ENCODE assay signal across 27 cellular contexts in the genomic region with DNA sequence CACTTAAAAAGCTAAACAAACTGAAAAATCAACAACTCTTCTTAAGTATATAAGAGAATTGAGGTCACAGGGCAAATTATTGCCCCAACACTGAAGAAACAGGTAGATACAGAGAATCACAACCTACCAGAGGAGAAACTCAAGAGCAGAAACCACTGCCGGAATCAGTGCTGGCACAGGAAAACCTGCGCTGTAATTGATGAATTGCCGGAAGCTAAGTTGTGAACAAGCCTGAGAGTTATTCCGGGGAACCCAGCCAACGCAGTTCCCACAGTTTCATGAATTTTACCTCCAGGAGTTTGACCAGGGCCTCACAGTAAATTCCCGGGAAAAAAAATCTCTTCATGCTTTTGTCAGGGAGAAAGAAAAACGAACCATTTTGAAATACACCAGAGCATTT.
DNase-seq lines count a peak whose midpoint lies in the region; ATAC-seq, FAIRE-seq and TF ChIP-seq lines count a peak whose summit lies in the region.
"Had no signal": no experiment of that assay in that cellular context is flagged by ENCODE, and none has a peak within 500 bp of the region (broad histone marks: within the 10 kb centered on the region; RNA-seq: fewer than 3 reads in every experiment).

No MANE protein-coding gene starts in this region.

- TF ChIP-seq CTCF in H9 (conservative IDR thresholded peaks at IDR 0.05) (no peak), astrocyte (IDR thresholded peaks at IDR 0.05; ENCODE audit: insufficient read depth, low read depth, low read length) (no peak), esophagus muscularis mucosa (IDR thresholded peaks at IDR 0.05) (no peak), progenitor cell of endocrine pancreas (IDR thresholded peaks at IDR 0.05; ENCODE audit: unreplicated experiment) (no peak), sigmoid colon (IDR thresholded peaks at IDR 0.05) (no peak), GM13977 (IDR thresholded peaks at IDR 0.05; ENCODE audit: extremely low read depth, insufficient read depth, missing control alignments) (no peak)

- H3K4me3 ChIP-seq in astrocyte (ENCODE audit: insufficient read depth, low read depth, low read length) (no peak overlapping the region), esophagus muscularis mucosa (no peak overlapping the region), sigmoid colon (no peak overlapping the region)
- H3K4me3 ChIP-seq: dorsolateral prefrontal cortex, GM12878, heart right ventricle, lung, suprapubic skin had no signal

- in situ Hi-C loops in GM13977 (cut with MboI; ENCODE audit: low pct_unique_long_range_greater_than_20kb, low sequenced_read_pairs, unreplicated experiment) = no loop called here

- no peak overlapping the region for H2AK5ac ChIP-seq in H9 (ENCODE audit: insufficient read length, low read length)

- H3K9ac ChIP-seq in H9 (ENCODE audit: extremely low read depth, insufficient read length, low read length) (no peak overlapping the region), astrocyte (ENCODE audit: low read length) (no peak overlapping the region)

- H3K4me2 ChIP-seq in H9 (ENCODE audit: insufficient read depth, insufficient read length, low read length) (no peak overlapping the region), astrocyte (ENCODE audit: low read length) (peak overlapping the region; percentile 34)

- H3K27ac Mint-ChIP-seq in H9 (peak overlapping the region in 1 of 3 experiments; percentile 7; a peak in 1 of 7 replicates), astrocyte (ENCODE audit: unreplicated experiment) (no peak overlapping the region), progenitor cell of endocrine pancreas (peak overlapping the region; percentile 6)
- H3K27ac Mint-ChIP-seq: activated CD4-positive, alpha-beta memory T cell treated with anti-CD3 and anti-CD28 coated beads for 36 hours; activated naive CD4-positive, alpha-beta T cell treated with anti-CD3 and anti-CD28 coated beads, Interleukin-2, amount 50 U/mL, for 24 hours; activated T-helper 2 cell treated with anti-CD3 and anti-CD28 coated beads, Interferon-gamma antibody, Interleukin-2, Interleukin-4, amounts not matched to agents 10 μg/mL and 5 μg/mL and 100 μg/mL, durations not matched to agents 14 hours and 24 hours and 36 hours; CD4-positive, CD25-positive, alpha-beta regulatory T cell; stimulated activated naive B cell treated with anti-CD40 and anti-IgM and Interleukin-4, amounts not matched to agents 10 μg/mL and 1 μg/mL and 100 μg/mL, for 72 hours had no signal

- H3K79me2 ChIP-seq in H9 (ENCODE audit: insufficient read depth, low read length) (no peaks in the 10 kb centered on the region), astrocyte (ENCODE audit: insufficient read depth, low read length) (no peaks in the 10 kb centered on the region)

- H3K9me3 Mint-ChIP-seq in H9 = no peaks in the 10 kb centered on the region
- H3K9me3 Mint-ChIP-seq in astrocyte (ENCODE audit: unreplicated experiment) = no peaks in the 10 kb centered on the region
- no peaks in the 10 kb centered on the region for H3K9me3 Mint-ChIP-seq in progenitor cell of endocrine pancreas (ENCODE audit: low read depth)
- H3K9me3 Mint-ChIP-seq: activated naive CD4-positive, alpha-beta T cell treated with anti-CD3 and anti-CD28 coated beads, Interleukin-2, amount 50 U/mL, for 24 hours; neural crest cell had no signal

- no peak overlapping the region for H3K18ac ChIP-seq in H9 (ENCODE audit: insufficient read length, low read depth, low read length)

- H4K8ac ChIP-seq in H9 (replicated peaks; ENCODE audit: insufficient read length, low read depth, low read length) = no peak overlapping the region

- no peak overlapping the region for H2BK5ac ChIP-seq in H9 (ENCODE audit: insufficient read length, low read length)

- H3K14ac ChIP-seq in H9 (ENCODE audit: insufficient read depth, low read length) = no peak overlapping the region

- no peaks in the 10 kb centered on the region for H4K20me1 ChIP-seq in H9 (ENCODE audit: control insufficient read depth, insufficient read depth, insufficient read length)
- H4K20me1 ChIP-seq in astrocyte (ENCODE audit: insufficient read depth, low read length) = no peaks in the 10 kb centered on the region

- no peaks in the 10 kb centered on the region for H3K4me1 Mint-ChIP-seq in H9
- H3K4me1 Mint-ChIP-seq in astrocyte (ENCODE audit: low read depth, unreplicated experiment) = no peaks in the 10 kb centered on the region
- H3K4me1 Mint-ChIP-seq in progenitor cell of endocrine pancreas (ENCODE audit: low read depth) = peaks cover 4% of the 10 kb centered on the region
- H3K4me1 Mint-ChIP-seq: activated naive CD4-positive, alpha-beta T cell treated with anti-CD3 and anti-CD28 coated beads, Interleukin-2, amount 50 U/mL, for 24 hours; CD4-positive, CD25-positive, alpha-beta regulatory T cell; central memory CD8-positive, alpha-beta T cell; neural crest cell; stimulated activated naive B cell treated with anti-CD40 and anti-IgM and Interleukin-4, amounts not matched to agents 10 μg/mL and 1 μg/mL and 100 μg/mL, for 72 hours had no signal

- H3K36me3 ChIP-seq in astrocyte (ENCODE audit: insufficient read depth, low read length) (no peaks in the 10 kb centered on the region), esophagus muscularis mucosa (no peaks in the 10 kb centered on the region), sigmoid colon (no peaks in the 10 kb centered on the region)
- H3K36me3 ChIP-seq: heart right ventricle, suprapubic skin had no signal

- no peak overlapping the region for H2BK15ac ChIP-seq in H9 (ENCODE audit: low read depth, low read length)

- H3K36me3 Mint-ChIP-seq in H9 (ENCODE audit: insufficient read depth in 1 of 3, low read depth in 3 of 3) (no peaks in the 10 kb centered on the region), astrocyte (ENCODE audit: low read depth, unreplicated experiment) (no peaks in the 10 kb centered on the region), progenitor cell of endocrine pancreas (ENCODE audit: insufficient read depth) (no peaks in the 10 kb centered on the region)
- H3K36me3 Mint-ChIP-seq: activated CD4-positive, alpha-beta memory T cell treated with anti-CD3 and anti-CD28 coated beads for 36 hours; activated naive CD4-positive, alpha-beta T cell treated with anti-CD3 and anti-CD28 coated beads, Interleukin-2, amount 50 U/mL, for 24 hours; CD4-positive, CD25-positive, alpha-beta regulatory T cell; stimulated activated naive B cell treated with anti-CD40 and anti-IgM and Interleukin-4, amounts not matched to agents 10 μg/mL and 1 μg/mL and 100 μg/mL, for 72 hours had no signal

- no peak overlapping the region for H4K5ac ChIP-seq in H9 (ENCODE audit: insufficient read length, low read depth, low read length)

- H4K91ac ChIP-seq in H9 (ENCODE audit: insufficient read length, low read depth, low read length) = no peak overlapping the region

- no peak overlapping the region for H3T11ph ChIP-seq in H9 (ENCODE audit: low read length)

- H3K9me3 ChIP-seq in H9 (ENCODE audit: control insufficient read depth, low read depth, low read length) (no peaks in the 10 kb centered on the region), astrocyte (ENCODE audit: insufficient read depth, low read depth, low read length) (no peaks in the 10 kb centered on the region), esophagus muscularis mucosa (no peaks in the 10 kb centered on the region), sigmoid colon (no peaks in the 10 kb centered on the region)
- H3K9me3 ChIP-seq: suprapubic skin had no signal

- H3K56ac ChIP-seq in H9 (ENCODE audit: insufficient read length, low read depth, low read length) = no peak overlapping the region

- no peak for TF ChIP-seq POLR2A in esophagus muscularis mucosa (IDR thresholded peaks at IDR 0.05; ENCODE audit: low read depth)
- no peak for TF ChIP-seq POLR2A in sigmoid colon (IDR thresholded peaks at IDR 0.05)

- H3K27me3 Mint-ChIP-seq in H9 (ENCODE audit: low read depth) (no peaks in the 10 kb centered on the region; the same call in 1 of the 2 replicates), astrocyte (ENCODE audit: low read depth, unreplicated experiment) (no peaks in the 10 kb centered on the region), progenitor cell of endocrine pancreas (no peaks in the 10 kb centered on the region)
- H3K27me3 Mint-ChIP-seq: activated CD4-positive, alpha-beta memory T cell treated with anti-CD3 and anti-CD28 coated beads for 36 hours; activated naive CD4-positive, alpha-beta T cell treated with anti-CD3 and anti-CD28 coated beads, Interleukin-2, amount 50 U/mL, for 24 hours; CD4-positive, CD25-positive, alpha-beta regulatory T cell; central memory CD8-positive, alpha-beta T cell; stimulated activated naive B cell treated with anti-CD40 and anti-IgM and Interleukin-4, amounts not matched to agents 10 μg/mL and 1 μg/mL and 100 μg/mL, for 72 hours had no signal

- no peaks in the 10 kb centered on the region for H3K79me1 ChIP-seq in H9 (ENCODE audit: insufficient read depth, low read depth, low read length, poor library complexity, severe bottlenecking)

- H3K23me2 ChIP-seq in H9 (ENCODE audit: insufficient read length, low read depth, low read length, poor library complexity, severe bottlenecking) = no peaks in the 10 kb centered on the region

- H3K27me3 ChIP-seq in H9 (ENCODE audit: insufficient read depth, low read length) (no peaks in the 10 kb centered on the region), astrocyte (ENCODE audit: insufficient read depth, low read length) (no peaks in the 10 kb centered on the region), esophagus muscularis mucosa (no peaks in the 10 kb centered on the region), sigmoid colon (no peaks in the 10 kb centered on the region)
- H3K27me3 ChIP-seq: dorsolateral prefrontal cortex, heart right ventricle, suprapubic skin had no signal

- no peak overlapping the region for H2BK120ac ChIP-seq in H9 (ENCODE audit: low read depth, low read length, poor library complexity, severe bottlenecking)

- H3K23ac ChIP-seq in H9 (ENCODE audit: insufficient read length, low read depth, low read length) = no peak overlapping the region

- H2BK20ac ChIP-seq in H9 (ENCODE audit: low read depth, low read length, poor library complexity, severe bottlenecking) = no peak overlapping the region

- H3K4ac ChIP-seq in H9 (ENCODE audit: low read depth, low read length) = no peak overlapping the region

- no peak overlapping the region for H3K4me3 Mint-ChIP-seq in H9
- no peak overlapping the region for H3K4me3 Mint-ChIP-seq in astrocyte (ENCODE audit: unreplicated experiment)
- H3K4me3 Mint-ChIP-seq in progenitor cell of endocrine pancreas (ENCODE audit: low read depth) = no peak overlapping the region
- H3K4me3 Mint-ChIP-seq: activated CD4-positive, alpha-beta memory T cell treated with anti-CD3 and anti-CD28 coated beads for 36 hours; activated naive CD4-positive, alpha-beta T cell treated with anti-CD3 and anti-CD28 coated beads, Interleukin-2, amount 50 U/mL, for 24 hours; CD4-positive, CD25-positive, alpha-beta regulatory T cell; central memory CD8-positive, alpha-beta T cell; neural crest cell; stimulated activated naive B cell treated with anti-CD40 and anti-IgM and Interleukin-4, amounts not matched to agents 10 μg/mL and 1 μg/mL and 100 μg/mL, for 72 hours had no signal

- ATAC-seq in HG03378 (IDR thresholded peaks at IDR 0.05; ENCODE audit: unreplicated experiment) = no peak
- ATAC-seq: GM12878; stimulated activated naive B cell treated with anti-CD40 and anti-IgM and Interleukin-4, amounts not matched to agents 10 μg/mL and 1 μg/mL and 100 μg/mL, for 72 hours had no signal

- H2BK12ac ChIP-seq in H9 (ENCODE audit: insufficient read length, low read depth, low read length) = no peak overlapping the region

- H3K4me1 ChIP-seq in H9 (ENCODE audit: insufficient read depth, low read length) (no peaks in the 10 kb centered on the region), astrocyte (ENCODE audit: insufficient read depth, low read length) (no peaks in the 10 kb centered on the region), esophagus muscularis mucosa (peaks cover 0 to 14% (median 12%) of the 10 kb centered on the region in 4 donors), sigmoid colon (peaks cover 0 to 13% (median 4%) of the 10 kb centered on the region in 4 donors)
- H3K4me1 ChIP-seq: heart right ventricle, suprapubic skin had no signal

- H2AFZ ChIP-seq in H9 (ENCODE audit: low read length) = peak overlapping the region; percentile 48
- H2AFZ ChIP-seq in astrocyte (ENCODE audit: low read depth, low read length) = peak overlapping the region; percentile 32

- intact Hi-C loops in esophagus muscularis mucosa (cut with DNase I) (no loop called here), sigmoid colon (cut with DNase I) (no loop called here)

- DNase-seq in H9 (no peak), astrocyte (ENCODE audit: low read depth) (peak; percentile 66), esophagus muscularis mucosa (ENCODE audit: extremely low spot score) (no peak), progenitor cell of endocrine pancreas (ENCODE audit: low spot score, unreplicated experiment) (no peak), sigmoid colon (no peak), GM13977 (ENCODE audit: low spot score) (no peak)
- DNase-seq: activated CD4-positive, alpha-beta memory T cell treated with anti-CD3 and anti-CD28 coated beads for 36 hours; CD4-positive, CD25-positive, alpha-beta regulatory T cell; dorsolateral prefrontal cortex; HCEC 1CT; KBM-7; NCI-H1417 treated with DMSO at 0.1 percent for 48 hours; NCI-H446 treated with DMSO at 0.1 percent for 48 hours; NCI-H82; RPMI8226; stimulated activated CD4-positive, alpha-beta T cell treated with anti-CD3 and anti-CD28 coated beads, Interleukin-15, amount 100 ng/mL, for 24 hours; stimulated activated naive B cell treated with anti-CD40 and anti-IgM and Interleukin-4, amounts not matched to agents 10 μg/mL and 1 μg/mL and 100 μg/mL, for 72 hours had no signal

- TF ChIP-seq EP300 in esophagus muscularis mucosa (IDR thresholded peaks at IDR 0.05) (no peak), sigmoid colon (IDR thresholded peaks at IDR 0.05) (no peak)

- WGBS in H9 (ENCODE audit: extremely low coverage, insufficient read length, low lambda C conversion rate) = no CpG with 5 or more reads among the region's 7 CpGs
- 14% methylated on average over 7 of the region's 7 CpGs for WGBS in esophagus muscularis mucosa
- 29 to 54% methylated on average over 7 of the region's 7 CpGs for WGBS in sigmoid colon, 2 donors

- no peak for FAIRE-seq in astrocyte (lab: Jason Lieb, UNC)
- FAIRE-seq: GM12878, HTR-8/SVneo had no signal

- H3K27ac ChIP-seq in H9 (ENCODE audit: insufficient read length, low read depth, low read length) (no peak overlapping the region), astrocyte (ENCODE audit: low read depth, low read length) (no peak overlapping the region), esophagus muscularis mucosa (replicated peaks in 1 of 4) (peak overlapping the region in 3 of 4 donors; percentile 13 to 28 (median 26)), sigmoid colon (no peak overlapping the region)
- H3K27ac ChIP-seq: dorsolateral prefrontal cortex, heart right ventricle, suprapubic skin had no signal

Comparison
In these comparisons a context has a peak if more than half of its experiments do, and no peak if none do; other contexts are left out.
1. H3K27ac ChIP-seq: peak in esophagus muscularis mucosa (3 of 4); none in H9 (single experiment), astrocyte (single experiment) and sigmoid colon (0 of 4).